Comparison of ENCODE assay signal across 8 cellular contexts in the genomic region with DNA sequence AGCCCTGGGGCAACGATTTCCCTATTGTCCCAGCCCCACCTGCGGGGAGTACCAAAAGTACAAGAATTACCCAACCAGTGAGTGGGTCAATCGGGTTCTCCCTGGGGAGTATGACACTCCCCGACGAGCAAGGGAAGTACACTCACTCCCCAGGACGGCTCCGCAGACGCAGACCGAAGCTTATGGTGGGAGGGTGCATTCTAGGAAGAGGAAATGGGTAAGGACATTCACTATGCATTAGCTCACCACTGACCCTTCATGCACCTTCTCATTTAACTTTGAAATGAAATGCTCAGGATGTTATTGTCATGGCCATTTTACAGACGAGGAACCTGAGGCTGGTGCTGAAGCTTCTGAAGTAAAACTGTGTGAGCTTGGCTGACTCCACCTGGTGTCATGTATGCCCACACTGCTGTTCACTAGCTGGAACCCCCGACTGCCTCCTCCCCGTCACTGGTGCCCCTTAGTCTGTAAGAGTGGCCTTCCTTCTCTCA. TPM values are rescaled to one million over a fixed set of nuclear protein-coding genes. Genes with fewer than 3 reads are reported as not detected.
A peak's percentile ranks its signal among the peaks of the same experiment; 100 is the strongest.
DNase-seq lines count a peak whose midpoint lies in the region; ATAC-seq, FAIRE-seq and TF ChIP-seq lines count a peak whose summit lies in the region.

No MANE protein-coding gene starts in this region.

- H3K4me3 Mint-ChIP-seq in CD8-positive, alpha-beta T cell: no peak overlapping the region

- H3K4me1 Mint-ChIP-seq in CD8-positive, alpha-beta T cell (ENCODE audit: low read depth): peaks cover 5% of the 10 kb centered on the region

- H3K4me3 ChIP-seq in right atrium auricular region: no peak overlapping the region
- H3K4me3 ChIP-seq in CD8-positive, alpha-beta T cell (ENCODE audit: low read depth, low read length): no peak overlapping the region

- H3K36me3 ChIP-seq in right atrium auricular region: no peaks in the 10 kb centered on the region
- no peaks in the 10 kb centered on the region for H3K36me3 ChIP-seq in CD8-positive, alpha-beta T cell (ENCODE audit: insufficient read depth, low read length)

- no peaks in the 10 kb centered on the region for H3K9me3 ChIP-seq in right atrium auricular region
- no peaks in the 10 kb centered on the region for H3K9me3 ChIP-seq in CD8-positive, alpha-beta T cell (ENCODE audit: low read length)

- no peak overlapping the region for H3K27ac Mint-ChIP-seq in CD8-positive, alpha-beta T cell

- H3K9me3 Mint-ChIP-seq in CD8-positive, alpha-beta T cell: no peaks in the 10 kb centered on the region

- no peak for TF ChIP-seq CTCF in right atrium auricular region (IDR thresholded peaks at IDR 0.05)
- no peak for TF ChIP-seq CTCF in CD8-positive, alpha-beta T cell (IDR thresholded peaks at IDR 0.05)

- TF ChIP-seq POLR2A in H54 (IDR thresholded peaks at IDR 0.05; ENCODE audit: low read depth, low read length): no peak

- FAIRE-seq in H54 (lab: Jason Lieb, UNC): peak; percentile 75

- H3K36me3 Mint-ChIP-seq in CD8-positive, alpha-beta T cell: no peaks in the 10 kb centered on the region

- no peaks in the 10 kb centered on the region for H3K27me3 Mint-ChIP-seq in CD8-positive, alpha-beta T cell (ENCODE audit: low read depth)

- no peaks in the 10 kb centered on the region for H3K27me3 ChIP-seq in right atrium auricular region
- H3K27me3 ChIP-seq in CD8-positive, alpha-beta T cell (ENCODE audit: insufficient read depth, low read length): no peaks in the 10 kb centered on the region

- intact Hi-C loops in CD8-positive, alpha-beta T cell (cut with DNase I, micrococcal nuclease): no loop called here

- no peaks in the 10 kb centered on the region for H3K4me1 ChIP-seq in right atrium auricular region
- H3K4me1 ChIP-seq in CD8-positive, alpha-beta T cell (ENCODE audit: insufficient read depth, low read length): peaks cover 4% of the 10 kb centered on the region

- CTCF ChIA-PET in CD8-positive, alpha-beta T cell (lab: Charles Lee): interaction anchor here (1.1 to 1.2 kb wide), 2 partner anchors 10 to 81 kb away, joined by 4 to 5 read pairs; no protein-coding TSS in a partner anchor

- no peak for ATAC-seq in CD8-positive, alpha-beta T cell

- no peak overlapping the region for H3K27ac ChIP-seq in right atrium auricular region
- no peak overlapping the region for H3K27ac ChIP-seq in CD8-positive, alpha-beta T cell (ENCODE audit: low read depth, low read length)

- POLR2A ChIA-PET in CD8-positive, alpha-beta T cell (lab: Charles Lee): no interaction called here

- DNase-seq in AG08395 (ENCODE audit: low spot score): peak; percentile 81
- peak; percentile 68 for DNase-seq in H54 (ENCODE audit: insufficient read length, low spot score)
- peak; percentile 57 for DNase-seq in SKM-1 treated with dmso at 0.1 percent for 144 hours (lab: John Stamatoyannopoulos, UW; ENCODE audit: unreplicated experiment)
- peak; percentile 69 for DNase-seq in right atrium auricular region (ENCODE audit: low spot score)
- no peak for DNase-seq in NCI-H1105 (lab: John Stamatoyannopoulos, UW)
- no peak for DNase-seq in CD8-positive, alpha-beta T cell
- DNase-seq in NCI-H1105 treated with DMSO at 0.1 percent for 48 hours (lab: John Stamatoyannopoulos, UW): no peak
- no peak for DNase-seq in activated CD4-positive, alpha-beta T cell treated with anti-CD3 and anti-CD28 coated beads for 1 hour

RNA-seq across cellular contexts. Expression of a gene that starts 45.8 kb away (rescaled TPM):
- 100 to 1,000 TPM; 261 to 325 TPM for total RNA-seq in right atrium auricular region
- total RNA-seq in CD8-positive, alpha-beta T cell: 100 to 1,000 TPM; 126 to 129 TPM

RNA-seq across cellular contexts. Expression of a gene that starts 56.4 kb away (rescaled TPM):
- total RNA-seq in right atrium auricular region: 100 to 1,000 TPM; 232 to 555 TPM
- total RNA-seq in CD8-positive, alpha-beta T cell: 1,000 to 10,000 TPM; 1,826 to 1,941 TPM

Comparison
In these comparisons a context has a peak if more than half of its experiments do, and no peak if none do; other contexts are left out.
1. DNase-seq: peak in AG08395 (single experiment), H54 (single experiment), SKM-1 treated with dmso at 0.1 percent for 144 hours (single experiment) and right atrium auricular region (single experiment); none in NCI-H1105 (single experiment), CD8-positive, alpha-beta T cell (0 of 7), NCI-H1105 treated with DMSO at 0.1 percent for 48 hours (single experiment) and activated CD4-positive, alpha-beta T cell treated with anti-CD3 and anti-CD28 coated beads for 1 hour (single experiment).